Comparison of ENCODE assay signal across 10 cellular contexts in the genomic region with DNA sequence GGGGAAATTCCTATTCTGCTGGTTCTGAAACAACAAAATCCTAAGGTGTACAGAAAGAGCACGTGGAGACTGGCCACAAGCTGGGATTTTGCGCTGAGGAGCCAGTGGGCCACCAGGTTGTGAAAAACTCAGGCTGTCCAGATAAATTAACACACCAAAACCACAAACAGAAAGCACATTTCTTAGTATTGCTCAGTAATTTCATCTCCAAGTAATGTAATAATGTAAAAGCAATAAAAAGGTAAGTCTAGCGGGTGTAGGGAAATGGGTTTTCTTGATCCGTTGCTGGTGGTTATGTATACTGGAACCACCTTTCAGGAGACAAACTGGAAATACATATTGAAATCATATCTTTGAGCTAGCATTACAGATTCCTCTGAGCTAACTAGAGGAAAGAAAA.
"Had no signal": no experiment of that assay in that cellular context is flagged by ENCODE, and none has a peak within 500 bp of the region (broad histone marks: within the 10 kb centered on the region; RNA-seq: fewer than 3 reads in every experiment).

No MANE protein-coding gene starts in this region.

- ATAC-seq: K562 had no signal

- H3K9ac ChIP-seq: GM23248 had no signal

- H3K4me3 Mint-ChIP-seq: H9 had no signal

- H3K9me3 Mint-ChIP-seq: H9 had no signal

- H3K27ac ChIP-seq: GM23248, HL-60 had no signal

- H3K4me3 ChIP-seq: GM23248, K562 had no signal

- DNase-seq: GM23248, H9, HCEC 1CT, IMR-90, Kasumi-1, KG1 had no signal

- H2AFZ ChIP-seq: GM23248 had no signal

- FAIRE-seq: H1, H54, K562 had no signal

- H3K27ac Mint-ChIP-seq: H9 had no signal
